8 cellular contexts compared by ENCODE assay signal in the genomic region with DNA sequence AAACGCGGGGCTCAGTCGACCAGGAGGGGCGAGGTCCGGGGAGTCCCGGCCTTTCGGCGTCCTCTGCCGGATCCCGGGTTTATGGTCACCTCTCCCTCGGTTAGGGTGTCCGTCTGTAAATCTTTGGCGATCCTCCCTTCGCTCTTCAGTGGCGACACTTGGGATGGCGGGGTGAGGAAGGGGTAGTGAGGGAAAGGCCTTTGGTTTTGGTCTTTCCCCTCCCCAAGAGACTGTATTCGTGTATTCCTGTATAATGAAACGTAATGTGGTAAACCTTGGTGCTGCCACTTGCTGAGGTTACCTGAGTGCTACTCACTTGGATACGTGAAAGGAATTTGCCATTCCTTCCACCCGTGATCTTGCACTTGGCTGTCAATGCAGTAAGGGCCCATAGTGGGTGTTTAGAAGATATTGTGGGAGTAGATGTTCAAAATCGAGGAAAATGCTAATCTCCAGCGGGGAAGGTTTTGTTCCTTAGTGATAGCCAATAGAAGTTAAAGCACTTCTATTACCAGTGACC. TPM values are rescaled to one million over a fixed set of nuclear protein-coding genes. Genes with fewer than 3 reads are reported as not detected.
A peak's percentile ranks its signal among the peaks of the same experiment; 100 is the strongest.
DNase-seq lines count a peak whose midpoint lies in the region; ATAC-seq and TF ChIP-seq lines count a peak whose summit lies in the region.

No MANE protein-coding gene starts in this region.

- H3K9ac ChIP-seq in skeletal muscle satellite cell (ENCODE audit: low read depth, low read length) = peak overlapping the region; percentile 90

- POLR2A ChIA-PET in AG04450 (lab: Yijun Ruan, JAX) = interaction anchor here (0.6 to 0.9 kb wide), 2 partner anchors 76 to 125 kb away, joined by 3 to 6 read pairs; no protein-coding TSS in a partner anchor

- H3K27me3 ChIP-seq in AG04450 (ENCODE audit: control insufficient read depth, insufficient read depth, low read length) (no peaks in the 10 kb centered on the region), RWPE2 (ENCODE audit: insufficient read depth, poor library complexity, severe bottlenecking) (no peaks in the 10 kb centered on the region), foreskin keratinocyte (no peaks in the 10 kb centered on the region), skeletal muscle satellite cell (ENCODE audit: control insufficient read depth, insufficient read depth, low read length) (no peaks in the 10 kb centered on the region)

- H3K27ac ChIP-seq in AG04450 (ENCODE audit: low read depth, low read length) (peak overlapping the region; percentile 57), RWPE2 (ENCODE audit: poor library complexity, severe bottlenecking) (peak overlapping the region; percentile 39), foreskin keratinocyte (peak overlapping the region; percentile 75)

- H3K36me3 ChIP-seq in RWPE2 (ENCODE audit: low read depth) (peaks cover 36% of the 10 kb centered on the region), skeletal muscle satellite cell (ENCODE audit: insufficient read depth, low read length) (peaks cover 15% of the 10 kb centered on the region)

- CTCF ChIA-PET in AG04450 (lab: Charles Lee) = no interaction called here

- H3K4me3 ChIP-seq in AG04450 (ENCODE audit: low read depth, low read length) (peak overlapping the region; percentile 99), RWPE2 (ENCODE audit: severe bottlenecking) (peak overlapping the region; percentile 72), skeletal muscle satellite cell (ENCODE audit: low read length) (peak overlapping the region; percentile 90)

- H3K4me1 ChIP-seq in RWPE2 (ENCODE audit: insufficient read depth, poor library complexity, severe bottlenecking) (peaks cover 7% of the 10 kb centered on the region), foreskin keratinocyte (no peaks in the 10 kb centered on the region), skeletal muscle satellite cell (ENCODE audit: control insufficient read depth, insufficient read depth, low read length) (peaks cover 14% of the 10 kb centered on the region)

- DNase-seq in AG04450 (ENCODE audit: low read depth, low spot score) (no peak), RWPE2 (ENCODE audit: low spot score) (no peak), foreskin keratinocyte (no peak), iPS-NIHi11 (ENCODE audit: low spot score) (no peak)
- DNase-seq in stimulated activated CD8-positive, alpha-beta memory T cell treated with anti-CD3 and anti-CD28 coated beads, Interleukin-4, amount 100 ng/mL, for 48 hours = no peak
- no peak for DNase-seq in activated CD8-positive, alpha-beta memory T cell treated with anti-CD3 and anti-CD28 coated beads, Interleukin-2, amount 50 U/mL, for 48 hours

- H3K4me2 ChIP-seq in skeletal muscle satellite cell (ENCODE audit: low read length) = peak overlapping the region; percentile 93

- H3K9me3 ChIP-seq in AG04450 (ENCODE audit: control insufficient read depth, insufficient read depth, low read length) (no peaks in the 10 kb centered on the region), RWPE2 (ENCODE audit: severe bottlenecking) (no peaks in the 10 kb centered on the region), skeletal muscle satellite cell (replicated peaks; ENCODE audit: low read length) (no peaks in the 10 kb centered on the region)

- ATAC-seq in GM21447 (IDR thresholded peaks at IDR 0.05; ENCODE audit: unreplicated experiment) (peak; percentile 11), RWPE2 (ENCODE audit: low read depth) (peak; percentile 8; the same call in 1 of the 3 replicates), foreskin keratinocyte (peak; percentile 15)

- TF ChIP-seq CTCF in AG04450 (IDR thresholded peaks at IDR 0.05; ENCODE audit: low read depth, low read length) (no peak), RWPE2 (IDR thresholded peaks at IDR 0.05; ENCODE audit: poor library complexity, severe bottlenecking) (no peak), foreskin keratinocyte (conservative IDR thresholded peaks at IDR 0.05) (no peak)

RNA-seq across cellular contexts. Expression of gene NUP160, which starts 0.5 kb away (rescaled TPM):
- polyA plus RNA-seq in AG04450 (2011; rRNA removed) (26.8 and 31.3 TPM in 2 replicates), foreskin keratinocyte (7.5 and 9.7 TPM in 2 replicates)
- polyA minus RNA-seq in AG04450 (2011; rRNA and poly(A)+ RNA removed) = 37.4 and 53.4 TPM in 2 replicates
- total RNA-seq in foreskin keratinocyte = 30.6 and 33.6 TPM in 2 replicates
- 26.0 and 30.4 TPM in 2 replicates for total RNA-seq in skeletal muscle satellite cell (2012; rRNA removed)
